Comparison of ENCODE assay signal across 23 cellular contexts in genomic region chr1:116767782-116768382, GRCh38. TPM values are rescaled to one million over a fixed set of nuclear protein-coding genes. Genes with fewer than 3 reads are reported as not detected.
DNase-seq lines count a peak whose midpoint lies in the region; ATAC-seq, FAIRE-seq and TF ChIP-seq lines count a peak whose summit lies in the region.
"Had no signal": no experiment of that assay in that cellular context is flagged by ENCODE, and none has a peak within 500 bp of the region (broad histone marks: within the 10 kb centered on the region; RNA-seq: fewer than 3 reads in every experiment).

No MANE protein-coding gene starts in this region.

- intact Hi-C loops in activated CD4-positive, alpha-beta T cell treated with anti-CD3 and anti-CD28 coated beads for 36 hours (cut with DNase I, micrococcal nuclease) = loop anchor here (2.0 to 5.0 kb wide), 2 partner anchors 17 to 391 kb away; no protein-coding TSS in a partner anchor
- intact Hi-C loops in CD4-positive, alpha-beta memory T cell (cut with micrococcal nuclease) = loop anchor here (10.0 kb wide), 1 partner anchor 393 kb away; the partner anchor contains the start of gene ATP1A1

- H3K9me3 ChIP-seq in CD4-positive, alpha-beta memory T cell (ENCODE audit: control insufficient read depth in 1 of 2, low read length in 2 of 2) = no peaks in the 10 kb centered on the region
- H3K9me3 ChIP-seq in right atrium auricular region = no peaks in the 10 kb centered on the region
- H3K9me3 ChIP-seq: BE2C, heart right ventricle, tibial artery had no signal

- H3K9me3 Mint-ChIP-seq in activated CD4-positive, alpha-beta T cell treated with anti-CD3 and anti-CD28 coated beads for 36 hours (ENCODE audit: low read depth) = peaks cover 1% of the 10 kb centered on the region
- no peaks in the 10 kb centered on the region for H3K9me3 Mint-ChIP-seq in CD4-positive, alpha-beta memory T cell
- no peaks in the 10 kb centered on the region for H3K9me3 Mint-ChIP-seq in activated CD4-positive, alpha-beta memory T cell treated with anti-CD3 and anti-CD28 coated beads, Interleukin-2, amount 10 ng/mL, durations not matched to agents 7 days and 5 days
- H3K9me3 Mint-ChIP-seq: memory B cell, nephron had no signal

- no peaks in the 10 kb centered on the region for H3K27me3 Mint-ChIP-seq in activated CD4-positive, alpha-beta T cell treated with anti-CD3 and anti-CD28 coated beads for 36 hours
- no peaks in the 10 kb centered on the region for H3K27me3 Mint-ChIP-seq in CD4-positive, alpha-beta memory T cell
- H3K27me3 Mint-ChIP-seq in activated CD4-positive, alpha-beta memory T cell treated with anti-CD3 and anti-CD28 coated beads, Interleukin-2, amount 10 ng/mL, durations not matched to agents 7 days and 5 days = no peaks in the 10 kb centered on the region
- H3K27me3 Mint-ChIP-seq: memory B cell had no signal

- peaks cover 50% of the 10 kb centered on the region for H3K36me3 ChIP-seq in CD4-positive, alpha-beta memory T cell (ENCODE audit: insufficient read depth, low read length)
- H3K36me3 ChIP-seq in right atrium auricular region = no peaks in the 10 kb centered on the region
- H3K36me3 ChIP-seq: BE2C, heart right ventricle, SJCRH30, tibial artery had no signal

- H3K4me1 ChIP-seq in CD4-positive, alpha-beta memory T cell (ENCODE audit: insufficient read depth, low read length) = peaks cover 100% of the 10 kb centered on the region
- H3K4me1 ChIP-seq in right atrium auricular region = no peaks in the 10 kb centered on the region
- H3K4me1 ChIP-seq: BE2C, SJCRH30, tibial artery had no signal

- TF ChIP-seq CTCF in fibroblast of mammary gland (conservative IDR thresholded peaks at IDR 0.05; ENCODE audit: control insufficient read depth, insufficient read depth, low read depth, low read length) = no peak
- no peak for TF ChIP-seq CTCF in right atrium auricular region (IDR thresholded peaks at IDR 0.05)

- peak overlapping the region; percentile 100 for H3K27ac Mint-ChIP-seq in activated CD4-positive, alpha-beta T cell treated with anti-CD3 and anti-CD28 coated beads for 36 hours
- peak overlapping the region; percentile 97 to 99 (median 98) for H3K27ac Mint-ChIP-seq in CD4-positive, alpha-beta memory T cell
- H3K27ac Mint-ChIP-seq in activated CD4-positive, alpha-beta memory T cell treated with anti-CD3 and anti-CD28 coated beads, Interleukin-2, amount 10 ng/mL, durations not matched to agents 7 days and 5 days = peak overlapping the region; percentile 99
- H3K27ac Mint-ChIP-seq: memory B cell, nephron had no signal

- peak overlapping the region in 1 of 2 donors; percentile 24 for H3K4me3 ChIP-seq in CD4-positive, alpha-beta memory T cell (ENCODE audit: low read length in 2 of 2)
- H3K4me3 ChIP-seq in fibroblast of mammary gland (ENCODE audit: control insufficient read depth, low read depth, low read length) (no peak overlapping the region), right atrium auricular region (no peak overlapping the region)
- H3K4me3 ChIP-seq: GM12878, heart right ventricle, PC-9, SJCRH30, tibial artery had no signal

- POLR2A ChIA-PET in activated CD4-positive, alpha-beta T cell treated with anti-CD3 and anti-CD28 coated beads for 36 hours (lab: Charles Lee) = interaction anchor here (0.7 to 11.5 kb wide), 9 partner anchors 9 to 291 kb away, joined by 3 to 482 read pairs (median 49); partner anchors contain the start of genes CD2 and TTF2
- POLR2A ChIA-PET in CD4-positive, alpha-beta memory T cell (lab: Charles Lee; ENCODE audit: partially characterized antibody) = interaction anchor here (1.0 to 33.0 kb wide), 8 partner anchors 5 to 292 kb away, joined by 3 to 1832 read pairs (median 270); partner anchors contain the start of genes CD2 and TTF2
- POLR2A ChIA-PET in activated CD4-positive, alpha-beta memory T cell treated with anti-CD3 and anti-CD28 coated beads, Interleukin-2, amount 10 ng/mL, durations not matched to agents 7 days and 5 days (lab: Charles Lee) = interaction anchor here (0.9 to 18.8 kb wide), 11 partner anchors 8 to 291 kb away, joined by 3 to 1051 read pairs (median 38); partner anchors contain the start of genes CD2 and TTF2

- no peak for ATAC-seq in activated CD4-positive, alpha-beta T cell treated with anti-CD3 and anti-CD28 coated beads for 36 hours
- no peak for ATAC-seq in SK-N-SH treated with all-trans-retinoic acid at 6 μM for 48 hours
- ATAC-seq: GM12878, HCT116, heart right ventricle had no signal

- H3K4me3 Mint-ChIP-seq in activated CD4-positive, alpha-beta T cell treated with anti-CD3 and anti-CD28 coated beads for 36 hours = peak overlapping the region; percentile 93
- peak overlapping the region in 7 of 8 donors; percentile 53 to 94 (median 81) for H3K4me3 Mint-ChIP-seq in CD4-positive, alpha-beta memory T cell
- H3K4me3 Mint-ChIP-seq in activated CD4-positive, alpha-beta memory T cell treated with anti-CD3 and anti-CD28 coated beads, Interleukin-2, amount 10 ng/mL, durations not matched to agents 7 days and 5 days = peak overlapping the region; percentile 49
- H3K4me3 Mint-ChIP-seq: memory B cell, nephron had no signal

- H3K4me1 Mint-ChIP-seq in activated CD4-positive, alpha-beta T cell treated with anti-CD3 and anti-CD28 coated beads for 36 hours = peaks cover 100% of the 10 kb centered on the region
- peaks cover 85 to 100% (median 94%) of the 10 kb centered on the region in 4 donors for H3K4me1 Mint-ChIP-seq in CD4-positive, alpha-beta memory T cell
- peaks cover 99% of the 10 kb centered on the region for H3K4me1 Mint-ChIP-seq in activated CD4-positive, alpha-beta memory T cell treated with anti-CD3 and anti-CD28 coated beads, Interleukin-2, amount 10 ng/mL, durations not matched to agents 7 days and 5 days

- CTCF ChIA-PET in activated CD4-positive, alpha-beta T cell treated with anti-CD3 and anti-CD28 coated beads for 36 hours (lab: Charles Lee) = interaction anchor here (0.7 to 14.1 kb wide), 9 partner anchors 14 to 292 kb away, joined by 3 to 213 read pairs (median 4); partner anchors contain the start of genes CD2 and TTF2
- CTCF ChIA-PET in CD4-positive, alpha-beta memory T cell (lab: Charles Lee; ENCODE audit: partially characterized antibody) = interaction anchor here (0.8 to 15.3 kb wide), 6 partner anchors 12 to 48 kb away, joined by 3 to 276 read pairs (median 105); partner anchors contain the start of gene CD2
- CTCF ChIA-PET in activated CD4-positive, alpha-beta memory T cell treated with anti-CD3 and anti-CD28 coated beads, Interleukin-2, amount 10 ng/mL, durations not matched to agents 7 days and 5 days (lab: Charles Lee) = interaction anchor here (0.6 to 12.6 kb wide), 12 partner anchors 9 to 167 kb away, joined by 3 to 139 read pairs (median 5); partner anchors contain the start of gene CD2

- no peaks in the 10 kb centered on the region for H3K27me3 ChIP-seq in CD4-positive, alpha-beta memory T cell (ENCODE audit: insufficient read depth, low read length)
- H3K27me3 ChIP-seq in right atrium auricular region = no peaks in the 10 kb centered on the region
- H3K27me3 ChIP-seq: heart right ventricle, SJCRH30, tibial artery had no signal

- H3K36me3 Mint-ChIP-seq in activated CD4-positive, alpha-beta T cell treated with anti-CD3 and anti-CD28 coated beads for 36 hours (ENCODE audit: low read depth) = peaks cover 89% of the 10 kb centered on the region
- H3K36me3 Mint-ChIP-seq in CD4-positive, alpha-beta memory T cell = peaks cover 60 to 68% of the 10 kb centered on the region in 2 donors
- peaks cover 76% of the 10 kb centered on the region for H3K36me3 Mint-ChIP-seq in activated CD4-positive, alpha-beta memory T cell treated with anti-CD3 and anti-CD28 coated beads, Interleukin-2, amount 10 ng/mL, durations not matched to agents 7 days and 5 days (ENCODE audit: low read depth)
- H3K36me3 Mint-ChIP-seq: memory B cell had no signal

- no peak for FAIRE-seq in GM19239 (lab: Jason Lieb, UNC)
- FAIRE-seq: GM12878 had no signal

- DNase-seq in activated CD4-positive, alpha-beta T cell treated with anti-CD3 and anti-CD28 coated beads for 36 hours = no peak
- no peak for DNase-seq in activated CD4-positive, alpha-beta T cell treated with anti-CD3 and anti-CD28 coated beads for 4 hours
- DNase-seq in CD4-positive, alpha-beta memory T cell = no peak
- no peak for DNase-seq in activated CD4-positive, alpha-beta memory T cell treated with anti-CD3 and anti-CD28 coated beads, Interleukin-2, amount 10 ng/mL, durations not matched to agents 7 days and 5 days
- peak; percentile 66 for DNase-seq in fibroblast of mammary gland (ENCODE audit: low read depth)
- no peak for DNase-seq in GM19239 (ENCODE audit: insufficient read length, low spot score)
- no peak for DNase-seq in right atrium auricular region (ENCODE audit: low spot score)
- DNase-seq: BE2C, DMS 273 treated with DMSO at 0.1 percent for 48 hours, GF-D8, heart right ventricle, NCI-H1092, NCI-H774, PC-9, SJCRH30, T-helper 9 cell, tibial artery had no signal

- H3K27ac ChIP-seq in CD4-positive, alpha-beta memory T cell (ENCODE audit: low read depth, low read length) = peak overlapping the region; percentile 88
- no peak overlapping the region for H3K27ac ChIP-seq in right atrium auricular region
- H3K27ac ChIP-seq: PC-9, SJCRH30, tibial artery had no signal

TF ChIP-seq in SK-N-SH treated with all-trans-retinoic acid at 6 μM for 48 hours, 23 proteins besides CTCF, POLR2A, EP300 and RAD21 (continues in another document):
- no peak for TF ChIP-seq ISL1 (CRISPR knock-in tag; IDR thresholded peaks at IDR 0.05)
- no peak for TF ChIP-seq ZNF70 (CRISPR knock-in tag; IDR thresholded peaks at IDR 0.05)
- TF ChIP-seq, protein P1, sequence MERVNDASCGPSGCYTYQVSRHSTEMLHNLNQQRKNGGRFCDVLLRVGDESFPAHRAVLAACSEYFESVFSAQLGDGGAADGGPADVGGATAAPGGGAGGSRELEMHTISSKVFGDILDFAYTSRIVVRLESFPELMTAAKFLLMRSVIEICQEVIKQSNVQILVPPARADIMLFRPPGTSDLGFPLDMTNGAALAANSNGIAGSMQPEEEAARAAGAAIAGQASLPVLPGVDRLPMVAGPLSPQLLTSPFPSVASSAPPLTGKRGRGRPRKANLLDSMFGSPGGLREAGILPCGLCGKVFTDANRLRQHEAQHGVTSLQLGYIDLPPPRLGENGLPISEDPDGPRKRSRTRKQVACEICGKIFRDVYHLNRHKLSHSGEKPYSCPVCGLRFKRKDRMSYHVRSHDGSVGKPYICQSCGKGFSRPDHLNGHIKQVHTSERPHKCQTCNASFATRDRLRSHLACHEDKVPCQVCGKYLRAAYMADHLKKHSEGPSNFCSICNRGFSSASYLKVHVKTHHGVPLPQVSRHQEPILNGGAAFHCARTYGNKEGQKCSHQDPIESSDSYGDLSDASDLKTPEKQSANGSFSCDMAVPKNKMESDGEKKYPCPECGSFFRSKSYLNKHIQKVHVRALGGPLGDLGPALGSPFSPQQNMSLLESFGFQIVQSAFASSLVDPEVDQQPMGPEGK (CRISPR knock-in tag; IDR thresholded peaks at IDR 0.05; ENCODE audit: borderline replicate concordance) = no peak
- no peak for TF ChIP-seq TOX (CRISPR knock-in tag; IDR thresholded peaks at IDR 0.05; ENCODE audit: borderline replicate concordance)

RNA-seq across cellular contexts. Expression of gene CD2, which starts 13.7 kb away (rescaled TPM):
- total RNA-seq in activated CD4-positive, alpha-beta T cell treated with anti-CD3 and anti-CD28 coated beads for 36 hours = 100 to 1,000 TPM; 287 to 291 TPM
- 100 to 1,000 TPM; 305 to 316 TPM for total RNA-seq in CD4-positive, alpha-beta memory T cell
- polyA plus RNA-seq in CD4-positive, alpha-beta memory T cell = 100 to 1,000 TPM; 409 to 471 TPM
- 100 to 1,000 TPM; 329 to 340 TPM for total RNA-seq in activated CD4-positive, alpha-beta memory T cell treated with anti-CD3 and anti-CD28 coated beads, Interleukin-2, amount 10 ng/mL, durations not matched to agents 7 days and 5 days
- total RNA-seq in right atrium auricular region = 1 to 10 TPM in 1 of 2 donors, under 1 TPM in 1; 0.26 to 1.6 TPM
- total RNA-seq: A172, PC-9, SJCRH30 had no signal

Comparison
In these comparisons a context has a peak if more than half of its experiments do, and no peak if none do; other contexts are left out.
1. RNA of gene CD2, which starts 13.7 kb away (total RNA-seq): 329 to 340 TPM in activated CD4-positive, alpha-beta memory T cell treated with anti-CD3 and anti-CD28 coated beads, Interleukin-2, amount 10 ng/mL, durations not matched to agents 7 days and 5 days, 305 to 316 TPM in CD4-positive, alpha-beta memory T cell and 287 to 291 TPM in activated CD4-positive, alpha-beta T cell treated with anti-CD3 and anti-CD28 coated beads for 36 hours; 0.26 to 1.6 TPM in right atrium auricular region; every median in the first group is over 100 times any median in the second.
2. Peak in every context shown above with its lines, with median percentiles within 50 percentile points of each other: H3K27ac Mint-ChIP-seq and H3K4me3 Mint-ChIP-seq.